In the genomic region with DNA sequence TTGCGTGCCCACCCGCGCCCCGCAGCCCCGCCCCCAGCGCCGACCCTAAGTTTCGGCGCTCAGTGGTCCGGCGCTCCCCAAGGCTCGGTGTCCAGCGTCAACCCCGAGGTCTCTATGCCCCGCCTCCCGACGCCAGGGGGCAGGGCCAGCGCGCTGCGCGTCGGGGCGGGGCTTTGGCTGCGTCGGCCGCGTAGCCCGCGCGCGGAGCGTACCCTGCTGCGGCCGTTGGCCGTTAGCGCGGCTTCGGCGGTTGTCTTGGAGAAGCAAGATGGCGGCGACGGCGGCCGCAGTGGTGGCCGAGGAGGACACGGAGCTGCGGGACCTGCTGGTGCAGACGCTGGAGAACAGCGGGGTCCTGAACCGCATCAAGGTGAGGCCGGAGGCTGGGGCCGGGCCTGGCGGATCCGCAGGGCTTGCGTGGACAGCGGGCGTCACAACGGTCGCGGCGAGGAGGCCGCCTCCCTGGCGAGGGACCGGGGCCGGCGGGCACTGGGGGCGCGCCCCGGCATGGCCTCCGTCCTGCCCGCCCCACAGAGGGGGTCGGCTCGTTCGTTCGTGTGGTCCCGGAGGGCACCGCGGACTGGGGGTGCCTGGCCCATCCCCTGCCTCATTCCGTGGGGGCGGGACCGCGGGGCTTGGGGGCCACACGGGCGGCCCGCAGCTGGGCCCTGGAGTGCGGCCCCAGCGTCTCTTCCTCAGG, we compare ENCODE assay signal across 8 cellular contexts. TPM values are rescaled to one million over a fixed set of nuclear protein-coding genes. Genes with fewer than 3 reads are reported as not detected.
DNase-seq lines count a peak whose midpoint lies in the region; ATAC-seq and TF ChIP-seq lines count a peak whose summit lies in the region.

A gene with protein sequence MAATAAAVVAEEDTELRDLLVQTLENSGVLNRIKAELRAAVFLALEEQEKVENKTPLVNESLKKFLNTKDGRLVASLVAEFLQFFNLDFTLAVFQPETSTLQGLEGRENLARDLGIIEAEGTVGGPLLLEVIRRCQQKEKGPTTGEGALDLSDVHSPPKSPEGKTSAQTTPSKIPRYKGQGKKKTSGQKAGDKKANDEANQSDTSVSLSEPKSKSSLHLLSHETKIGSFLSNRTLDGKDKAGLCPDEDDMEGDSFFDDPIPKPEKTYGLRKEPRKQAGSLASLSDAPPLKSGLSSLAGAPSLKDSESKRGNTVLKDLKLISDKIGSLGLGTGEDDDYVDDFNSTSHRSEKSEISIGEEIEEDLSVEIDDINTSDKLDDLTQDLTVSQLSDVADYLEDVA (plus strand): TSS at position 253 of the 700 bp plus-strand sequence. CDS start 16 bp downstream, at position 269.

- peak; percentile 68 for DNase-seq in AG09309 (ENCODE audit: low read depth)
- DNase-seq in NCI-H510A (lab: John Stamatoyannopoulos, UW), result peak; percentile 85
- peak; percentile 76 to 82 for DNase-seq in activated CD4-positive, alpha-beta T cell treated with anti-CD3 and anti-CD28 coated beads for 24 hours (ENCODE audit: low read depth in 2 of 2)
- peak; percentile 96 for DNase-seq in chondrocyte (ENCODE audit: low spot score)
- peak; percentile 88 for DNase-seq in kidney glomerular epithelial cell (lab: John Stamatoyannopoulos, UW)
- peak; percentile 78 for DNase-seq in stimulated activated CD4-positive, alpha-beta T cell treated with anti-CD3 and anti-CD28 coated beads, Interleukin-15, amount 100 ng/mL, for 48 hours (ENCODE audit: low read depth in 2 of 2)

- H3K4me1 Mint-ChIP-seq in chondrocyte (ENCODE audit: low read depth), result peaks cover 24% of the 10 kb centered on the region

- peak within 1 kb of the TSS; percentile 77 for H3K4me3 ChIP-seq in AG09309 (ENCODE audit: control insufficient read depth, low read depth, low read length)

- peak within 1 kb of the TSS; percentile 83 for H3K4me3 Mint-ChIP-seq in chondrocyte (ENCODE audit: unreplicated experiment)

- H3K27ac Mint-ChIP-seq in chondrocyte (ENCODE audit: unreplicated experiment), result peak within 1 kb of the TSS; percentile 89

- no peaks in the 10 kb centered on the region for H3K9me3 Mint-ChIP-seq in chondrocyte (ENCODE audit: low read depth)

- no peak for TF ChIP-seq CTCF in AG09309 (IDR thresholded peaks at IDR 0.05; ENCODE audit: control insufficient read depth, insufficient read depth, low read depth, low read length, missing control alignments)
- TF ChIP-seq CTCF in chondrocyte (IDR thresholded peaks at IDR 0.05), result no peak

- ATAC-seq in GM19043 (IDR thresholded peaks at IDR 0.05; ENCODE audit: low read depth, unreplicated experiment) (peak; percentile 94), HG03378 (IDR thresholded peaks at IDR 0.05; ENCODE audit: unreplicated experiment) (peak; percentile 76)

- no peaks in the 10 kb centered on the region for H3K36me3 Mint-ChIP-seq in chondrocyte (ENCODE audit: low read depth)

- H3K27me3 Mint-ChIP-seq in chondrocyte (ENCODE audit: low read depth), result no peaks in the 10 kb centered on the region

RNA-seq across cellular contexts. Expression of the gene that starts here (rescaled TPM):
- total RNA-seq in chondrocyte, result 11.7 to 15.4 TPM (median 11.7 TPM) in 3 replicates

Comparison
In these comparisons a context has a peak if more than half of its experiments do, and no peak if none do; other contexts are left out.
1. Peak in every context shown above with its lines: DNase-seq, ATAC-seq and H3K4me3 ChIP-seq.